16 cellular contexts compared by ENCODE assay signal in the genomic region with DNA sequence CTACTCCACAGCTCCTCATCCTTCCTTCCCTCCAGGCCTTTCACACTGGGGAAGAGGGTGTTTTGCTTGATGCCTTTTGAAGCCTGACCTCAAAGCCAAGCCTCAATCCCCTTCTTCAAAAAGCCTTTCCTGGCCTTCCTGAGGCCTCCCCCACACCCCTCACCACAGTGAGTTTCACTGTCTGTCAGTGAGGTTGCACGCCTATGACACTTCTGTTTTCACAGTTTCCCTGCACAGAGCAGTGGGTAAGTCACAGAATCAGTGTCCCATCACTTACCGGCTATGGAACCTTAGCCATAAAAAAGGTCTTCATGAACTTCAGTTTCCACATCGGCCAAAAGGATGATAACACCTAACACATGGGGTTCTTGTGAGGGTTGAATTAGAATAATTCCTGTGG.
DNase-seq lines count a peak whose midpoint lies in the region; FAIRE-seq and TF ChIP-seq lines count a peak whose summit lies in the region.
"Had no signal": no experiment of that assay in that cellular context is flagged by ENCODE, and none has a peak within 500 bp of the region (broad histone marks: within the 10 kb centered on the region; RNA-seq: fewer than 3 reads in every experiment).

No MANE protein-coding gene starts in this region.

- peaks cover 35 to 37% of the 10 kb centered on the region in 2 experiments for H3K4me1 Mint-ChIP-seq in H9
- H3K4me1 Mint-ChIP-seq: CD4-positive, alpha-beta memory T cell had no signal

- H3K4me1 ChIP-seq in H9 (ENCODE audit: insufficient read depth, low read length), result no peaks in the 10 kb centered on the region; the same call in 1 of the 2 replicates
- peaks cover 30 to 31% of the 10 kb centered on the region in 2 donors for H3K4me1 ChIP-seq in thyroid gland

- intact Hi-C loops in thyroid gland (cut with DNase I), result no loop called here

- H4K8ac ChIP-seq in H9 (replicated peaks; ENCODE audit: insufficient read length, low read depth, low read length), result no peak overlapping the region

- H2AK5ac ChIP-seq in H9 (ENCODE audit: insufficient read length, low read length), result no peak overlapping the region

- H3K9me3 ChIP-seq in H9 (ENCODE audit: control insufficient read depth, low read depth, low read length), result no peaks in the 10 kb centered on the region
- no peaks in the 10 kb centered on the region for H3K9me3 ChIP-seq in thyroid gland

- 0 out of 2 replicates have a peak, but pooled peaks cover 3% of the 10 kb centered on the region for H3K27me3 Mint-ChIP-seq in H9 (ENCODE audit: low read depth)
- H3K27me3 Mint-ChIP-seq: CD4-positive, alpha-beta memory T cell had no signal

- no peak for TF ChIP-seq POLR2A in thyroid gland (IDR thresholded peaks at IDR 0.05)
- no peak for TF ChIP-seq POLR2A in H54 (IDR thresholded peaks at IDR 0.05; ENCODE audit: low read depth, low read length)

- no peaks in the 10 kb centered on the region for H3K79me2 ChIP-seq in H9 (ENCODE audit: insufficient read depth, low read length)

- H3K9ac ChIP-seq in H9 (ENCODE audit: extremely low read depth, insufficient read length, low read length), result no peak overlapping the region
- H3K9ac ChIP-seq: GM23248 had no signal

- H3K36me3 Mint-ChIP-seq in H9 (ENCODE audit: insufficient read depth in 1 of 3, low read depth in 3 of 3), result no peaks in the 10 kb centered on the region
- H3K36me3 Mint-ChIP-seq: CD4-positive, alpha-beta memory T cell had no signal

- H2BK15ac ChIP-seq in H9 (ENCODE audit: low read depth, low read length), result no peak overlapping the region

- no peaks in the 10 kb centered on the region for H4K20me1 ChIP-seq in H9 (ENCODE audit: control insufficient read depth, insufficient read depth, insufficient read length)

- no peaks in the 10 kb centered on the region for H3K23me2 ChIP-seq in H9 (ENCODE audit: insufficient read length, low read depth, low read length, poor library complexity, severe bottlenecking)

- no peak overlapping the region for H2BK12ac ChIP-seq in H9 (ENCODE audit: insufficient read length, low read depth, low read length)

- peak; percentile 35 for DNase-seq in GM12865 (ENCODE audit: low read depth)
- DNase-seq in H9, result no peak
- peak; percentile 46 for DNase-seq in UCSD-AML1 (lab: John Stamatoyannopoulos, UW; ENCODE audit: unreplicated experiment)
- DNase-seq in thyroid gland, result no peak
- no peak for DNase-seq in anterior cingulate cortex (lab: John Stamatoyannopoulos, UW)
- no peak for DNase-seq in H54 (ENCODE audit: insufficient read length, low spot score)
- no peak for DNase-seq in midbrain (lab: John Stamatoyannopoulos, UW)
- DNase-seq: ACHN; CD4-positive, alpha-beta memory T cell; DMS79; GM23248; HCEC 1CT; HFFc6 had no signal

- TF ChIP-seq CTCF in GM12865 (IDR thresholded peaks at IDR 0.05; ENCODE audit: insufficient read depth, low read depth, low read length, missing control alignments), result no peak
- TF ChIP-seq CTCF in H9 (conservative IDR thresholded peaks at IDR 0.05), result no peak
- no peak for TF ChIP-seq CTCF in thyroid gland (IDR thresholded peaks at IDR 0.05)

- H3K36me3 ChIP-seq in thyroid gland, result no peaks in the 10 kb centered on the region

- no peak overlapping the region for H3K14ac ChIP-seq in H9 (ENCODE audit: insufficient read depth, low read length)

- H2BK20ac ChIP-seq in H9 (ENCODE audit: low read depth, low read length, poor library complexity, severe bottlenecking), result no peak overlapping the region

- H2BK5ac ChIP-seq in H9 (ENCODE audit: insufficient read length, low read length), result no peak overlapping the region

- no peak overlapping the region for H3K27ac Mint-ChIP-seq in H9
- H3K27ac Mint-ChIP-seq: CD4-positive, alpha-beta memory T cell; HFFc6 had no signal

- no peak overlapping the region for H2AFZ ChIP-seq in H9 (ENCODE audit: low read length)
- H2AFZ ChIP-seq: GM23248 had no signal

- no CpG with 5 or more reads among the region's 3 CpGs for WGBS in H9 (ENCODE audit: extremely low coverage, insufficient read length, low lambda C conversion rate)
- WGBS in thyroid gland, 2 donors, result 86 to 92% methylated on average over 3 of the region's 3 CpGs

- no peaks in the 10 kb centered on the region for H3K27me3 ChIP-seq in H9 (ENCODE audit: insufficient read depth, low read length)
- no peaks in the 10 kb centered on the region for H3K27me3 ChIP-seq in thyroid gland

- H3K56ac ChIP-seq in H9 (ENCODE audit: insufficient read length, low read depth, low read length), result no peak overlapping the region

- no peak overlapping the region for H3K23ac ChIP-seq in H9 (ENCODE audit: insufficient read length, low read depth, low read length)

- no peaks in the 10 kb centered on the region for H3K79me1 ChIP-seq in H9 (ENCODE audit: insufficient read depth, low read depth, low read length, poor library complexity, severe bottlenecking)

- H3K9me3 Mint-ChIP-seq in H9, result no peaks in the 10 kb centered on the region
- H3K9me3 Mint-ChIP-seq: HFFc6 had no signal

- no peak overlapping the region for H3K4me2 ChIP-seq in H9 (ENCODE audit: insufficient read depth, insufficient read length, low read length)

- H3K4me3 Mint-ChIP-seq in H9, result no peak overlapping the region
- H3K4me3 Mint-ChIP-seq: CD4-positive, alpha-beta memory T cell; HFFc6 had no signal

- FAIRE-seq in H54 (lab: Jason Lieb, UNC), result no peak
- FAIRE-seq: GM12891, HTR-8/SVneo had no signal

- no peak overlapping the region for H4K91ac ChIP-seq in H9 (ENCODE audit: insufficient read length, low read depth, low read length)

- H3K18ac ChIP-seq in H9 (ENCODE audit: insufficient read length, low read depth, low read length), result peak overlapping the region; percentile 7

- H3K4me3 ChIP-seq in GM12865 (ENCODE audit: low read depth, low read length) (no peak overlapping the region), thyroid gland (replicated peaks in 1 of 3) (no peak overlapping the region)
- H3K4me3 ChIP-seq: GM23248 had no signal

- no peak overlapping the region for H4K5ac ChIP-seq in H9 (ENCODE audit: insufficient read length, low read depth, low read length)

- H3K27ac ChIP-seq in H9 (ENCODE audit: insufficient read length, low read depth, low read length) (no peak overlapping the region), thyroid gland (peak overlapping the region; percentile 44 to 76 (median 75))
- H3K27ac ChIP-seq: C4-2B, GM23248 had no signal

- H2BK120ac ChIP-seq in H9 (ENCODE audit: low read depth, low read length, poor library complexity, severe bottlenecking), result no peak overlapping the region

- no peak overlapping the region for H3T11ph ChIP-seq in H9 (ENCODE audit: low read length)

- H3K4ac ChIP-seq in H9 (ENCODE audit: low read depth, low read length), result no peak overlapping the region

Comparison
In these comparisons a context has a peak if more than half of its experiments do, and no peak if none do; other contexts are left out.
1. DNase-seq: peak in GM12865 (single experiment) and UCSD-AML1 (single experiment); none in H9 (single experiment), thyroid gland (0 of 2), anterior cingulate cortex (0 of 58), H54 (single experiment) and midbrain (single experiment).